Comparison of ENCODE assay signal across 2 cellular contexts in genomic region chr21:6492691-6493090, GRCh38.
DNase-seq lines count a peak whose midpoint lies in the region; ATAC-seq and TF ChIP-seq lines count a peak whose summit lies in the region.
"Not testable (repeated sequence)": the region's sequence is repeated elsewhere in the genome, so short reads cannot be mapped to it uniquely, and the experiment has no call there.

No MANE protein-coding gene starts in this region.

- H3K4me3 ChIP-seq in psoas muscle, gastrocnemius medialis: not testable (repeated sequence)

- ATAC-seq in psoas muscle, result peak; percentile 74 to 85 (median 80)
- peak; percentile 63 to 80 for ATAC-seq in gastrocnemius medialis

- H3K27ac ChIP-seq in psoas muscle, gastrocnemius medialis: not testable (repeated sequence)

- in situ Hi-C loops in gastrocnemius medialis (cut with MboI; ENCODE audit: low sequenced_read_pairs in 4 of 4), result not testable (repeated sequence)

- H3K36me3 ChIP-seq in psoas muscle (ENCODE audit: insufficient read depth in 1 of 2, low read depth in 1 of 2); gastrocnemius medialis: not testable (repeated sequence)

- intact Hi-C loops in psoas muscle (cut with DNase I); gastrocnemius medialis (cut with DNase I; ENCODE audit: low total_unique reads): not testable (repeated sequence)

- not testable (repeated sequence) for H3K4me1 ChIP-seq in psoas muscle, gastrocnemius medialis

- DNase-seq in psoas muscle, gastrocnemius medialis: not testable (repeated sequence)

- not testable (repeated sequence) for TF ChIP-seq POLR2A in gastrocnemius medialis (IDR thresholded peaks at IDR 0.05)

- no CpG with 5 or more reads among the region's 8 CpGs for WGBS in psoas muscle, 3 donors

- TF ChIP-seq CTCF in psoas muscle (IDR thresholded peaks at IDR 0.05); gastrocnemius medialis (IDR thresholded peaks at IDR 0.05 in 4 of 5, conservative IDR thresholded peaks at IDR 0.05 in 1 of 5): not testable (repeated sequence)

- H3K27me3 ChIP-seq in psoas muscle (ENCODE audit: insufficient read depth in 3 of 3, low read length in 2 of 3); gastrocnemius medialis: not testable (repeated sequence)

- H3K9me3 ChIP-seq in psoas muscle, gastrocnemius medialis: not testable (repeated sequence)
